ENCODE assay signal across 1 cellular context in genomic region chr17:214881-215331, GRCh38.
TF ChIP-seq lines count a peak whose summit lies in the region.

No MANE protein-coding gene starts in this region.

TF ChIP-seq in A549, 52 proteins besides CTCF, POLR2A, EP300 and RAD21 (continued from another document):
- TF ChIP-seq MYC (IDR thresholded peaks at IDR 0.05; ENCODE audit: borderline replicate concordance, low read length), result no peak
